17 cellular contexts compared by ENCODE assay signal in the genomic region with DNA sequence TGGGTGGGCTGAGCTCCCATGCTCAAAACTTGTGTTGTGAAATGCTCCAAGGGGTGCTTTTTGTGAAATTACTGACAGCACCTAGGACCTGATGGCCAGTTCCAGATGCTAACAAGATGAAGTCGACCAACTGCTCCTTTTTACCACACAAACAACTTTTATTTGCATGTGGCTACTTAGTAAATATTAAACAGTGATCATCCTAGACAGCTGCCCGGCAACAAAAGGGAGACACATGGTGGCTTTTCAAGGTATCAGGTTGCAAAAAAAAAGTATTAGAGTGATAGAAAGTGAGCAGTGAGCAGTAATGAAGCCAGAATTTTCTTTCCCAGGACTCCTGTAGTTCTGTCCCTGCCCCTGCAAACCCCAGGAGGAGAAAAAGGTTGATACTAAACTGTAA.
DNase-seq lines count a peak whose midpoint lies in the region; ATAC-seq and TF ChIP-seq lines count a peak whose summit lies in the region.
"Had no signal": no experiment of that assay in that cellular context is flagged by ENCODE, and none has a peak within 500 bp of the region (broad histone marks: within the 10 kb centered on the region; RNA-seq: fewer than 3 reads in every experiment).

No MANE protein-coding gene starts in this region.

- H3K4me3 Mint-ChIP-seq in activated CD4-positive, alpha-beta T cell treated with anti-CD3 and anti-CD28 coated beads, Interleukin-2, amount 10 ng/mL, durations not matched to agents 24 days and 14 days = no peak overlapping the region
- H3K4me3 Mint-ChIP-seq in WTC11 = no peak overlapping the region
- no peak overlapping the region for H3K4me3 Mint-ChIP-seq in activated CD8-positive, alpha-beta memory T cell treated with anti-CD3 and anti-CD28 coated beads, Interleukin-2, amount 10 ng/mL, durations not matched to agents 7 days and 5 days
- H3K4me3 Mint-ChIP-seq: natural killer cell treated with Interleukin-12 subunit alpha and Interleukin-12 subunit beta and Interleukin-15 and Interleukin-18, amount 100 ng/mL, for 72 hours had no signal

- no peaks in the 10 kb centered on the region for H3K4me1 Mint-ChIP-seq in activated CD4-positive, alpha-beta T cell treated with anti-CD3 and anti-CD28 coated beads, Interleukin-2, amount 10 ng/mL, durations not matched to agents 24 days and 14 days
- H3K4me1 Mint-ChIP-seq in WTC11 = no peaks in the 10 kb centered on the region
- no peaks in the 10 kb centered on the region for H3K4me1 Mint-ChIP-seq in activated CD8-positive, alpha-beta memory T cell treated with anti-CD3 and anti-CD28 coated beads, Interleukin-2, amount 10 ng/mL, durations not matched to agents 7 days and 5 days

- CTCF ChIA-PET in WTC11 (lab: Charles Lee) = interaction anchor here (1.7 kb wide), 1 partner anchor 22 kb away, joined by 8 read pairs; no protein-coding TSS in a partner anchor
- CTCF ChIA-PET in activated CD8-positive, alpha-beta memory T cell treated with anti-CD3 and anti-CD28 coated beads, Interleukin-2, amount 10 ng/mL, durations not matched to agents 7 days and 5 days (lab: Charles Lee) = no interaction called here

- peaks cover 2% of the 10 kb centered on the region for H3K27me3 Mint-ChIP-seq in activated CD4-positive, alpha-beta T cell treated with anti-CD3 and anti-CD28 coated beads, Interleukin-2, amount 10 ng/mL, durations not matched to agents 24 days and 14 days
- H3K27me3 Mint-ChIP-seq in WTC11 (ENCODE audit: low read depth) = peaks cover 10% of the 10 kb centered on the region; the same call in 1 of the 2 replicates
- H3K27me3 Mint-ChIP-seq in activated CD8-positive, alpha-beta memory T cell treated with anti-CD3 and anti-CD28 coated beads, Interleukin-2, amount 10 ng/mL, durations not matched to agents 7 days and 5 days = peaks cover 2% of the 10 kb centered on the region

- no peak for TF ChIP-seq CTCF in WTC11 (IDR thresholded peaks at IDR 0.05)

- no peaks in the 10 kb centered on the region for H3K36me3 Mint-ChIP-seq in activated CD4-positive, alpha-beta T cell treated with anti-CD3 and anti-CD28 coated beads, Interleukin-2, amount 10 ng/mL, durations not matched to agents 24 days and 14 days (ENCODE audit: low read depth)
- peaks cover 20% of the 10 kb centered on the region for H3K36me3 Mint-ChIP-seq in WTC11
- H3K36me3 Mint-ChIP-seq in activated CD8-positive, alpha-beta memory T cell treated with anti-CD3 and anti-CD28 coated beads, Interleukin-2, amount 10 ng/mL, durations not matched to agents 7 days and 5 days = no peaks in the 10 kb centered on the region
- H3K36me3 Mint-ChIP-seq: natural killer cell treated with Interleukin-12 subunit alpha and Interleukin-12 subunit beta and Interleukin-15 and Interleukin-18, amount 100 ng/mL, for 72 hours had no signal

- POLR2A ChIA-PET in WTC11 (lab: Charles Lee) = no interaction called here

- no peak overlapping the region for H3K27ac Mint-ChIP-seq in activated CD4-positive, alpha-beta T cell treated with anti-CD3 and anti-CD28 coated beads, Interleukin-2, amount 10 ng/mL, durations not matched to agents 24 days and 14 days
- no peak overlapping the region for H3K27ac Mint-ChIP-seq in WTC11
- no peak overlapping the region for H3K27ac Mint-ChIP-seq in activated CD8-positive, alpha-beta memory T cell treated with anti-CD3 and anti-CD28 coated beads, Interleukin-2, amount 10 ng/mL, durations not matched to agents 7 days and 5 days
- H3K27ac Mint-ChIP-seq: natural killer cell treated with Interleukin-12 subunit alpha and Interleukin-12 subunit beta and Interleukin-15 and Interleukin-18, amount 100 ng/mL, for 72 hours had no signal

- H3K9me3 Mint-ChIP-seq in activated CD4-positive, alpha-beta T cell treated with anti-CD3 and anti-CD28 coated beads, Interleukin-2, amount 10 ng/mL, durations not matched to agents 24 days and 14 days = peaks cover 6% of the 10 kb centered on the region
- H3K9me3 Mint-ChIP-seq in WTC11 = peaks cover 33% of the 10 kb centered on the region
- peaks cover 2% of the 10 kb centered on the region for H3K9me3 Mint-ChIP-seq in activated CD8-positive, alpha-beta memory T cell treated with anti-CD3 and anti-CD28 coated beads, Interleukin-2, amount 10 ng/mL, durations not matched to agents 7 days and 5 days (ENCODE audit: low read depth)
- H3K9me3 Mint-ChIP-seq: natural killer cell treated with Interleukin-12 subunit alpha and Interleukin-12 subunit beta and Interleukin-15 and Interleukin-18, amount 100 ng/mL, for 72 hours had no signal

- DNase-seq in COR-L47 (lab: John Stamatoyannopoulos, UW) = peak; percentile 56
- DNase-seq in NCI-H526 (lab: John Stamatoyannopoulos, UW) = peak; percentile 93 to 94
- no peak for DNase-seq in activated CD4-positive, alpha-beta T cell treated with anti-CD3 and anti-CD28 coated beads, Interleukin-2, amount 10 ng/mL, durations not matched to agents 24 days and 14 days
- DNase-seq in WTC11 (ENCODE audit: low spot score) = no peak
- DNase-seq in activated CD8-positive, alpha-beta memory T cell treated with anti-CD3 and anti-CD28 coated beads, Interleukin-2, amount 10 ng/mL, durations not matched to agents 7 days and 5 days = no peak
- DNase-seq: activated naive CD4-positive, alpha-beta T cell treated with Interleukin-2 at 50 U/mL for 16 hours; Caco-2; HCEC 1CT; hypothalamus; left ventricle myocardium inferior; NCI-H1436 had no signal

- intact Hi-C loops in activated CD4-positive, alpha-beta T cell treated with anti-CD3 and anti-CD28 coated beads, Interleukin-2, amount 10 ng/mL, durations not matched to agents 24 days and 14 days (cut with micrococcal nuclease) = no loop called here

- ATAC-seq in GM19025 (IDR thresholded peaks at IDR 0.05; ENCODE audit: low read depth, unreplicated experiment) (peak; percentile 74), HG02798 (IDR thresholded peaks at IDR 0.05; ENCODE audit: poor library complexity, unreplicated experiment) (peak; percentile 61), WTC11 (no peak), HG03280 (IDR thresholded peaks at IDR 0.05; ENCODE audit: unreplicated experiment) (no peak)
- ATAC-seq in activated CD8-positive, alpha-beta memory T cell treated with anti-CD3 and anti-CD28 coated beads, Interleukin-2, amount 10 ng/mL, durations not matched to agents 7 days and 5 days = no peak
- ATAC-seq: body of pancreas, K562 had no signal

TF ChIP-seq in WTC11, 78 proteins besides CTCF, POLR2A, EP300 and RAD21 (continues in another document):
- no peak for TF ChIP-seq TEAD4 (CRISPR knock-in tag; IDR thresholded peaks at IDR 0.05)
- TF ChIP-seq, protein P1, sequence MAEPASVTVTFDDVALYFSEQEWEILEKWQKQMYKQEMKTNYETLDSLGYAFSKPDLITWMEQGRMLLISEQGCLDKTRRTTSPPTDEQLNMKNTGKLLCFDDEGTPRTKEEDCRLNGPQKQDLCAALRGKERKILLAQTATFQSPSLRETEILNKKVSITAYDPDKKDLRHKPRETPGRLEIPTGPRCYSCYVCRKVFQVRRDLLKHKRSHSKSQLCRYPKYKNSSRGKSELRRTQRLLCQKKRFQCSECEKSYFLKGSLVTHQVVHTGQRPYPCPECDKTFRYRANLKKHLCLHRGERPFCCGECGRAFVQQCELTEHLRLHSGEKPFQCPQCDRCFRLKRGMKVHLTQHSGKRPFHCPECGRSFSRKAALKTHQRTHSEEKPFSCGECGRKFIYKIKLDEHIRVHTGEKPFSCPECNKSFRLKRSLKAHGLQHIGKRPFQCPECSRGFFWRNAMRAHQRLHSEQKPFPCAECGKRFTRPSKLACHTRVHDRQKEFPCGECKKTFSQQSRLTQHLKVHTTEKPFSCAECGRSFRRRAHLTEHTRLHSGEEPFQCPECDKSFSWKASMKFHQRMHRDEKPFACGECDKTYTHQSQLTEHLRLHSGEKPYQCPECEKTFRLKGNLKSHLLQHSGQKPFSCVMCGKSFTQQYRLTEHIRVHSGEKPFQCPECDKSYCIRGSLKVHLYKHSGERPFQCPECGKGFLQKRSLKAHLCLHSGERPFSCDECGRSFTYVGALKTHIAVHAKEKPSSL (CRISPR knock-in tag; conservative IDR thresholded peaks at IDR 0.05) = no peak
- TF ChIP-seq, protein P2, sequence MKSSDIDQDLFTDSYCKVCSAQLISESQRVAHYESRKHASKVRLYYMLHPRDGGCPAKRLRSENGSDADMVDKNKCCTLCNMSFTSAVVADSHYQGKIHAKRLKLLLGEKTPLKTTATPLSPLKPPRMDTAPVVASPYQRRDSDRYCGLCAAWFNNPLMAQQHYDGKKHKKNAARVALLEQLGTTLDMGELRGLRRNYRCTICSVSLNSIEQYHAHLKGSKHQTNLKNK (CRISPR knock-in tag; IDR thresholded peaks at IDR 0.05) = no peak
- TF ChIP-seq FOXJ3 (CRISPR knock-in tag; IDR thresholded peaks at IDR 0.05; ENCODE audit: borderline replicate concordance) = no peak
- TF ChIP-seq, protein P3, sequence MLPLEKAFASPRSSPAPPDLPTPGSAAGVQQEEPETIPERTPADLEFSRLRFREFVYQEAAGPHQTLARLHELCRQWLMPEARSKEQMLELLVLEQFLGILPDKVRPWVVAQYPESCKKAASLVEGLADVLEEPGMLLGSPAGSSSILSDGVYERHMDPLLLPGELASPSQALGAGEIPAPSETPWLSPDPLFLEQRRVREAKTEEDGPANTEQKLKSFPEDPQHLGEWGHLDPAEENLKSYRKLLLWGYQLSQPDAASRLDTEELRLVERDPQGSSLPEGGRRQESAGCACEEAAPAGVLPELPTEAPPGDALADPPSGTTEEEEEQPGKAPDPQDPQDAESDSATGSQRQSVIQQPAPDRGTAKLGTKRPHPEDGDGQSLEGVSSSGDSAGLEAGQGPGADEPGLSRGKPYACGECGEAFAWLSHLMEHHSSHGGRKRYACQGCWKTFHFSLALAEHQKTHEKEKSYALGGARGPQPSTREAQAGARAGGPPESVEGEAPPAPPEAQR (CRISPR knock-in tag; IDR thresholded peaks at IDR 0.05) = no peak
- no peak for TF ChIP-seq JUN (CRISPR knock-in tag; IDR thresholded peaks at IDR 0.05)
- TF ChIP-seq, protein P4, sequence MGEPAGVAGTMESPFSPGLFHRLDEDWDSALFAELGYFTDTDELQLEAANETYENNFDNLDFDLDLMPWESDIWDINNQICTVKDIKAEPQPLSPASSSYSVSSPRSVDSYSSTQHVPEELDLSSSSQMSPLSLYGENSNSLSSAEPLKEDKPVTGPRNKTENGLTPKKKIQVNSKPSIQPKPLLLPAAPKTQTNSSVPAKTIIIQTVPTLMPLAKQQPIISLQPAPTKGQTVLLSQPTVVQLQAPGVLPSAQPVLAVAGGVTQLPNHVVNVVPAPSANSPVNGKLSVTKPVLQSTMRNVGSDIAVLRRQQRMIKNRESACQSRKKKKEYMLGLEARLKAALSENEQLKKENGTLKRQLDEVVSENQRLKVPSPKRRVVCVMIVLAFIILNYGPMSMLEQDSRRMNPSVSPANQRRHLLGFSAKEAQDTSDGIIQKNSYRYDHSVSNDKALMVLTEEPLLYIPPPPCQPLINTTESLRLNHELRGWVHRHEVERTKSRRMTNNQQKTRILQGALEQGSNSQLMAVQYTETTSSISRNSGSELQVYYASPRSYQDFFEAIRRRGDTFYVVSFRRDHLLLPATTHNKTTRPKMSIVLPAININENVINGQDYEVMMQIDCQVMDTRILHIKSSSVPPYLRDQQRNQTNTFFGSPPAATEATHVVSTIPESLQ (CRISPR knock-in tag; IDR thresholded peaks at IDR 0.05) = no peak
- TF ChIP-seq HMGA2 (CRISPR knock-in tag; IDR thresholded peaks at IDR 0.05) = no peak
- no peak for TF ChIP-seq OVOL2 (CRISPR knock-in tag; IDR thresholded peaks at IDR 0.05; ENCODE audit: borderline replicate concordance)
- no peak for TF ChIP-seq ZNF671 (CRISPR knock-in tag; IDR thresholded peaks at IDR 0.05)

Comparison
In these comparisons a context has a peak if more than half of its experiments do, and no peak if none do; other contexts are left out.
1. DNase-seq: peak in COR-L47 (single experiment) and NCI-H526 (2 of 2); none in activated CD4-positive, alpha-beta T cell treated with anti-CD3 and anti-CD28 coated beads, Interleukin-2, amount 10 ng/mL, durations not matched to agents 24 days and 14 days (single experiment), WTC11 (single experiment) and activated CD8-positive, alpha-beta memory T cell treated with anti-CD3 and anti-CD28 coated beads, Interleukin-2, amount 10 ng/mL, durations not matched to agents 7 days and 5 days (single experiment).
2. ATAC-seq: peak in GM19025 (single experiment) and HG02798 (single experiment); none in WTC11 (single experiment), activated CD8-positive, alpha-beta memory T cell treated with anti-CD3 and anti-CD28 coated beads, Interleukin-2, amount 10 ng/mL, durations not matched to agents 7 days and 5 days (single experiment) and HG03280 (single experiment).